8 cellular contexts compared by ENCODE assay signal in the genomic region with DNA sequence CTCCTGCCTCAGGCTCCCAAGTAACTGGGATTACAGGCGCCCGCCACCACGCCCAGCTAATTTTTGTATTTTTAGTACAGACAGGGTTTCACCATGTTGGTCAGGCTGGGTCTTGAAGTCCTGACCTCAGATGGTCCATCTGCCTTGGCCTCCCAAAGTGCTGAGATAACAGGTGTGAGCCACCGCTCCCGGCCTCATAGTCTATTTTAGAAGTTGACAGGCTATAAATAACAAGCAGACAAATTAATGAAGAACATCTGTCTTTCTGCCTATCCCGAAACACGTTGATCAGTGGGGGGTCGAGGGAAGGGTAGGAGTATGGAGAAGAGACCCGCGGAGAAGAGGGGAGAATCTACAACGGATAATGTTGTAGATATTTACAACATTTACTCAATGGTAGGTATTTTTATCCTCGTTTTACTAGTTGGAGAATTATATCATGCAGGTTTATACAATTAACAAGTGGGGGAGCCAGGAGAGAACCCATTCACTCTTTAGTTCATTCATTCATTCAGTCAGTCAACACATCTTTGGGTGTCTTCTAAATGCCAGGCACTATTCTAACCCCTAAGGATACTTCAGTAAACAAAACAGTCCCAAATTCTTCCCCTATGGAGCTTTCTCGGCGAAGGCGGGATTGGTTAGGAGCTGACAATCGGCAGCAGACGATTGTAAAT. TPM values are rescaled to one million over a fixed set of nuclear protein-coding genes. Genes with fewer than 3 reads are reported as not detected.
DNase-seq lines count a peak whose midpoint lies in the region; ATAC-seq, FAIRE-seq and TF ChIP-seq lines count a peak whose summit lies in the region.

No MANE protein-coding gene starts in this region.

- peak overlapping the region; percentile 34 to 54 for H3K9ac ChIP-seq in duodenal mucosa (ENCODE audit: low read depth in 1 of 2, low read length in 2 of 2)

- ATAC-seq in GM18505 (IDR thresholded peaks at IDR 0.05; ENCODE audit: unreplicated experiment): peak; percentile 6
- no peak for ATAC-seq in GM18498 (IDR thresholded peaks at IDR 0.05; ENCODE audit: unreplicated experiment)

- TF ChIP-seq CTCF in progenitor cell of endocrine pancreas (IDR thresholded peaks at IDR 0.05; ENCODE audit: unreplicated experiment): no peak

- H3K36me3 ChIP-seq in MG63 (no peaks in the 10 kb centered on the region), duodenal mucosa (ENCODE audit: control insufficient read depth in 1 of 2, insufficient read depth in 2 of 2, low read length in 2 of 2) (no peaks in the 10 kb centered on the region)

- H3K4me3 Mint-ChIP-seq in progenitor cell of endocrine pancreas (ENCODE audit: low read depth): peak overlapping the region; percentile 74

- no peak for TF ChIP-seq POLR2A in GM18505 (IDR thresholded peaks at IDR 0.05; ENCODE audit: borderline replicate concordance, extremely low read depth, insufficient read depth, insufficient read length)
- TF ChIP-seq POLR2A in GM12891 (IDR thresholded peaks at IDR 0.05; ENCODE audit: low read depth, low read length): no peak

- peaks cover 18 to 35% of the 10 kb centered on the region in 2 donors for H3K4me1 ChIP-seq in duodenal mucosa (ENCODE audit: control insufficient read depth in 1 of 2, insufficient read depth in 2 of 2, low read length in 2 of 2)

- H3K27ac ChIP-seq in duodenal mucosa (ENCODE audit: low read depth, low read length): no peak overlapping the region

- no peaks in the 10 kb centered on the region for H3K9me3 Mint-ChIP-seq in progenitor cell of endocrine pancreas (ENCODE audit: low read depth)

- peak overlapping the region; percentile 59 for H3K27ac Mint-ChIP-seq in progenitor cell of endocrine pancreas

- peaks cover 28% of the 10 kb centered on the region for H3K4me1 Mint-ChIP-seq in progenitor cell of endocrine pancreas (ENCODE audit: low read depth)

- H3K4me3 ChIP-seq in MG63: peak overlapping the region; percentile 92
- peak overlapping the region; percentile 56 to 66 for H3K4me3 ChIP-seq in duodenal mucosa (ENCODE audit: low read depth in 1 of 2, low read length in 2 of 2)

- H3K27me3 Mint-ChIP-seq in progenitor cell of endocrine pancreas: no peaks in the 10 kb centered on the region

- H3K9me3 ChIP-seq in MG63 (no peaks in the 10 kb centered on the region), duodenal mucosa (ENCODE audit: control insufficient read depth in 1 of 2, low read length in 2 of 2) (no peaks in the 10 kb centered on the region)

- H3K27me3 ChIP-seq in MG63 (no peaks in the 10 kb centered on the region; the same call in none of the 2 replicates), duodenal mucosa (ENCODE audit: control insufficient read depth in 1 of 2, insufficient read depth in 2 of 2, low read length in 2 of 2) (no peaks in the 10 kb centered on the region)

- DNase-seq in MG63: no peak
- DNase-seq in progenitor cell of endocrine pancreas (ENCODE audit: low spot score, unreplicated experiment): no peak
- no peak for DNase-seq in GM12891 (ENCODE audit: insufficient read length, low spot score)
- no peak for DNase-seq in AML-193 (lab: John Stamatoyannopoulos, UW)
- no peak for DNase-seq in activated CD4-positive, alpha-beta T cell treated with anti-CD3 and anti-CD28 coated beads for 48 hours

- no peaks in the 10 kb centered on the region for H3K36me3 Mint-ChIP-seq in progenitor cell of endocrine pancreas (ENCODE audit: insufficient read depth)

- no peak for FAIRE-seq in GM12891 (lab: Jason Lieb, UNC)

TF ChIP-seq in GM12891, 5 proteins besides CTCF, POLR2A, EP300 and RAD21:
- TF ChIP-seq SPI1 (IDR thresholded peaks at IDR 0.05; ENCODE audit: low read depth, low read length) (no peak), POLR2AphosphoS5 (IDR thresholded peaks at IDR 0.05; ENCODE audit: low read depth, low read length) (no peak), TAF1 (IDR thresholded peaks at IDR 0.05; ENCODE audit: low read depth, low read length) (no peak)

RNA-seq across cellular contexts. Expression of gene IFNAR2, which starts 0.5 kb away (rescaled TPM):
- 2.6 and 5.8 TPM in 2 replicates for total RNA-seq in MG63 (2014; rRNA removed; shearing (Covaris generic); ENCODE audit: low replicate concordance)
- 17.4 and 19.2 TPM in 2 replicates for total RNA-seq in progenitor cell of endocrine pancreas
- polyA plus RNA-seq in GM12891 (2012; ENCODE audit: low read depth, missing spikeins): 38.2 TPM

RNA-seq across cellular contexts. Expression of gene IL10RB, which starts 36.9 kb away (rescaled TPM):
- 44.5 and 64.3 TPM in 2 replicates for total RNA-seq in MG63 (2014; rRNA removed; shearing (Covaris generic); ENCODE audit: low replicate concordance)
- 7.7 and 8.7 TPM in 2 replicates for total RNA-seq in progenitor cell of endocrine pancreas
- 24.5 TPM for polyA plus RNA-seq in GM12891 (2012; ENCODE audit: low read depth, missing spikeins)
